8 cellular contexts compared by ENCODE assay signal in the genomic region with DNA sequence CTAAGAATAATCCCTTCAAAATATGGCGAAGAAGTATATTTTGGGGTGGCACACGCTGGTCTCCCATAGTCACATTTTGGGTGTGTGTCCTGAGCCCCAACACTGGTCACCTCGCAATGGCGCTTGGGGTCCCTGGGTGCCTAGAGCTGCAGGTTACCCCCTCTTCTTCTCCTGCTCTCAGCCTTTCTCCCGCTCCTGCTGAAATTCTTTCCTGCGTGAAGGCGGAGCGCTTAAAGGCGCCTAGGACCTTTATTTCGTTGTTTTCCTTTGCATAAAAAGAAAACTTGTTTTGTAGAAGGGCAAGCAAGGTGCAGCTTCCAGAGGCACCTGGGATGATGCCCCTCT. TPM values are rescaled to one million over a fixed set of nuclear protein-coding genes. Genes with fewer than 3 reads are reported as not detected.
DNase-seq lines count a peak whose midpoint lies in the region; ATAC-seq and TF ChIP-seq lines count a peak whose summit lies in the region.

No MANE protein-coding gene starts in this region.

- H3K9me3 ChIP-seq in ES-I3 (ENCODE audit: control insufficient read depth, insufficient read depth, low read length) (no peaks in the 10 kb centered on the region), PC-3 (ENCODE audit: low read length) (no peaks in the 10 kb centered on the region), prostate gland (no peaks in the 10 kb centered on the region)

- ATAC-seq in PC-3 (no peak), HG03095 (IDR thresholded peaks at IDR 0.05; ENCODE audit: unreplicated experiment) (no peak), GM18517 (IDR thresholded peaks at IDR 0.05; ENCODE audit: unreplicated experiment) (no peak)

- CTCF ChIA-PET in PC-3 (lab: Charles Lee): no interaction called here

- H3F3A ChIP-seq in PC-3 (ENCODE audit: low read length, unreplicated experiment): no peaks in the 10 kb centered on the region

- BruUV-seq in PC-3 (replicated peaks; lab: Mats Ljungman, UMichigan): no TSS peak

- POLR2A ChIA-PET in PC-3 (lab: Charles Lee; ENCODE audit: unreplicated experiment): no interaction called here

- H3K4me3 ChIP-seq in PC-3 (ENCODE audit: low read length) (peak overlapping the region; percentile 62), epithelial cell of proximal tubule (ENCODE audit: low read depth, low read length) (peak overlapping the region; percentile 41), prostate gland (peak overlapping the region; percentile 26 to 35)

- no peaks in the 10 kb centered on the region for H3K36me3 ChIP-seq in ES-I3 (ENCODE audit: insufficient read depth, low read length)
- H3K36me3 ChIP-seq in PC-3 (ENCODE audit: low read depth, low read length): no peaks in the 10 kb centered on the region
- no peaks in the 10 kb centered on the region for H3K36me3 ChIP-seq in prostate gland

- H3K79me2 ChIP-seq in PC-3 (ENCODE audit: low read length): no peaks in the 10 kb centered on the region

- H3K9ac ChIP-seq in ES-I3 (ENCODE audit: low read depth, low read length) (peak overlapping the region; percentile 75; the same call in 1 of the 2 replicates), PC-3 (ENCODE audit: low read length) (no peak overlapping the region)

- WGBS in prostate gland: 31% methylated on average over 10 of the region's 10 CpGs

- no peak for TF ChIP-seq CTCF in PC-3 (conservative IDR thresholded peaks at IDR 0.05; ENCODE audit: low read depth, low read length)
- TF ChIP-seq CTCF in epithelial cell of proximal tubule (conservative IDR thresholded peaks at IDR 0.05; ENCODE audit: low read depth, low read length): no peak
- no peak for TF ChIP-seq CTCF in prostate gland (IDR thresholded peaks at IDR 0.05)

- peak overlapping the region; percentile 81 for H3K4me2 ChIP-seq in PC-3 (ENCODE audit: low read length)

- peaks cover 28% of the 10 kb centered on the region; the same call in 1 of the 2 replicates for H3K27me3 ChIP-seq in PC-3 (ENCODE audit: low read length)
- H3K27me3 ChIP-seq in prostate gland (replicated peaks; ENCODE audit: insufficient read depth): no peaks in the 10 kb centered on the region

- no peaks in the 10 kb centered on the region for H4K20me1 ChIP-seq in PC-3 (ENCODE audit: low read length)

- intact Hi-C loops in PC-3 (cut with micrococcal nuclease) (no loop called here), prostate gland (cut with DNase I) (no loop called here)

- H2AFZ ChIP-seq in PC-3 (ENCODE audit: low read length): peak overlapping the region; percentile 37; the same call in 1 of the 2 replicates

- no peaks in the 10 kb centered on the region for H3K4me1 ChIP-seq in ES-I3 (ENCODE audit: insufficient read depth, low read length)
- no peaks in the 10 kb centered on the region for H3K4me1 ChIP-seq in PC-3 (ENCODE audit: insufficient read depth, low read length)
- H3K4me1 ChIP-seq in prostate gland (replicated peaks): no peaks in the 10 kb centered on the region

- no peak for TF ChIP-seq POLR2A in prostate gland (IDR thresholded peaks at IDR 0.05)

- H3K27ac ChIP-seq in PC-3 (ENCODE audit: low read length): no peak overlapping the region
- H3K27ac ChIP-seq in prostate gland: no peak overlapping the region

- no peaks in the 10 kb centered on the region for H3K9me2 ChIP-seq in PC-3 (replicated peaks; ENCODE audit: low read length)

- DNase-seq in PC-3 (no peak), epithelial cell of proximal tubule (ENCODE audit: low read depth) (no peak), prostate gland (ENCODE audit: low spot score) (no peak), COLO668 (lab: John Stamatoyannopoulos, UW; ENCODE audit: unreplicated experiment) (no peak), hippocampal formation (lab: John Stamatoyannopoulos, UW) (no peak)

RNA-seq across cellular contexts. Expression of a gene that starts 0.3 kb away (rescaled TPM):
- 4.5 and 6.0 TPM in 2 replicates for total RNA-seq in PC-3 (2014; rRNA removed)
- total RNA-seq in epithelial cell of proximal tubule: 24.5 and 32.5 TPM in 2 replicates
- total RNA-seq in prostate gland: 10 to 100 TPM in 1 of 2 donors, 1 to 10 TPM in 1; 5.3 to 12.9 TPM
